8 cellular contexts compared by ENCODE assay signal in genomic region chr11:58011771-58012170, GRCh38. TPM values are rescaled to one million over a fixed set of nuclear protein-coding genes. Genes with fewer than 3 reads are reported as not detected.
"Had no signal": no experiment of that assay in that cellular context is flagged by ENCODE, and none has a peak within 500 bp of the region (broad histone marks: within the 10 kb centered on the region; RNA-seq: fewer than 3 reads in every experiment).

No MANE protein-coding gene starts in this region.

- H3K36me3 Mint-ChIP-seq: IgD-negative memory B cell had no signal

- H3K4me3 Mint-ChIP-seq: IgD-negative memory B cell had no signal

- ATAC-seq: K562 had no signal

- H3K4me3 ChIP-seq: K562 had no signal

- H3K27ac Mint-ChIP-seq: IgD-negative memory B cell had no signal

- H3K4me1 Mint-ChIP-seq: IgD-negative memory B cell had no signal

- H3K27ac ChIP-seq: HL-60 had no signal

- H3K27me3 Mint-ChIP-seq: IgD-negative memory B cell had no signal

- DNase-seq: IMR-90, KBM-7 had no signal

- FAIRE-seq: HTR-8/SVneo, K562 had no signal

RNA-seq across cellular contexts. Expression of gene OR9Q1, which starts 11.9 kb away (rescaled TPM):
- total RNA-seq: HT-29, HT1080, IMR-90, K562 had no signal
- polyA plus RNA-seq: IgD-negative memory B cell, IMR-90, K562 had no signal

RNA-seq across cellular contexts. Expression of gene OR6Q1, which starts 19.0 kb away (rescaled TPM):
- total RNA-seq: HT-29, HT1080, IMR-90, K562 had no signal
- polyA plus RNA-seq: IgD-negative memory B cell, IMR-90, K562 had no signal
